Comparison of ENCODE assay signal across 16 cellular contexts in the genomic region with DNA sequence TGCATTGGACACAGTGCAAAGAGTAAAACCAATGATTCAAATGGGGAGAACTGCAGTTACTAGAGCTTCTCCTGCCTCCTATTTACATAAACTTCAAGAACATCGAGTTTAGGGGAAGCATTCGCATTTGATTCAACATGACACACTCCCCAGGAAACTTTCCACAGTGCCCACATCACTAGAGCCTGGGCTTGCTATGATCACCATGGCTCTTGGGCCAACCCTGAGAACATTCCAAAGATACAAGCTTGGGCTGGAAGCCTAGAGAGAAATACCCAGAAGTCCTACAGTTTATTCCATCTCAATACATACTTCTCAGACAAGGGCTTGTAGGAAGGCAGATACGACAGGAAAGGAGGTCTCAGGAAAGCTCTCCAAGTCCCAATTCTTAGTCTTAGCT.
A peak's percentile ranks its signal among the peaks of the same experiment; 100 is the strongest.
DNase-seq lines count a peak whose midpoint lies in the region; ATAC-seq and TF ChIP-seq lines count a peak whose summit lies in the region.
"Had no signal": no experiment of that assay in that cellular context is flagged by ENCODE, and none has a peak within 500 bp of the region (broad histone marks: within the 10 kb centered on the region; RNA-seq: fewer than 3 reads in every experiment).

No MANE protein-coding gene starts in this region.

- H3K4me3 ChIP-seq in endodermal cell (ENCODE audit: low read length), result peak overlapping the region; percentile 53
- H3K4me3 ChIP-seq in aorta (ENCODE audit: low read length in 2 of 2), result no peak overlapping the region
- no peak overlapping the region for H3K4me3 ChIP-seq in neuronal stem cell (ENCODE audit: low read length in 2 of 2)
- H3K4me3 ChIP-seq: Peyer's patch had no signal

- WGBS in endodermal cell (ENCODE audit: insufficient coverage in 1 of 2, insufficient read length in 1 of 2), 2 experiments, result 92% methylated on average over 2 to 3 of the region's 3 CpGs
- WGBS in aorta, 2 donors, result 10% methylated on average over 3 of the region's 3 CpGs
- WGBS in neuronal stem cell (ENCODE audit: extremely low coverage in 2 of 2, insufficient read length in 2 of 2, insufficient replicate concordance in 1 of 2), 2 donors, result no CpG with 5 or more reads among the region's 3 CpGs

- H3K27me3 ChIP-seq in endodermal cell (ENCODE audit: control insufficient read depth, insufficient read depth, low read length, poor library complexity, severe bottlenecking), result no peaks in the 10 kb centered on the region
- H3K27me3 ChIP-seq in aorta (ENCODE audit: control insufficient read depth in 1 of 2, insufficient read depth in 2 of 2, low read length in 1 of 2), result no peaks in the 10 kb centered on the region
- peaks cover 0 to 35% (median 0%) of the 10 kb centered on the region in 3 experiments for H3K27me3 ChIP-seq in neuronal stem cell (ENCODE audit: control insufficient read depth in 3 of 3, insufficient read depth in 3 of 3, low read depth in 1 of 3, low read length in 3 of 3)
- H3K27me3 ChIP-seq: Peyer's patch had no signal

- no peak overlapping the region for H2AFZ ChIP-seq in neuronal stem cell (ENCODE audit: low read length)

- peak overlapping the region; percentile 80 for H3K27ac Mint-ChIP-seq in activated naive CD8-positive, alpha-beta T cell treated with anti-CD3 and anti-CD28 coated beads, Interleukin-2, amount 10 ng/mL, durations not matched to agents 7 days and 5 days
- H3K27ac Mint-ChIP-seq in activated naive CD8-positive, alpha-beta T cell treated with anti-CD3 and anti-CD28 coated beads, Interleukin-2, amount 50 U/mL, for 24 hours, result no peak overlapping the region
- peak overlapping the region; percentile 90 for H3K27ac Mint-ChIP-seq in endodermal cell
- H3K27ac Mint-ChIP-seq: B cell had no signal

- H3K9me3 ChIP-seq in KOPT-K1 (ENCODE audit: insufficient read depth, low read length, poor library complexity, severe bottlenecking) (peaks cover 7% of the 10 kb centered on the region), endodermal cell (ENCODE audit: control insufficient read depth, low read length) (no peaks in the 10 kb centered on the region), aorta (ENCODE audit: control insufficient read depth, low read length) (no peaks in the 10 kb centered on the region), neuronal stem cell (replicated peaks in 1 of 2; ENCODE audit: control insufficient read depth in 2 of 2, insufficient read depth in 1 of 2, low read depth in 1 of 2, low read length in 2 of 2) (no peaks in the 10 kb centered on the region)
- H3K9me3 ChIP-seq: Peyer's patch had no signal

- H3K4me3 Mint-ChIP-seq in activated naive CD8-positive, alpha-beta T cell treated with anti-CD3 and anti-CD28 coated beads, Interleukin-2, amount 10 ng/mL, durations not matched to agents 7 days and 5 days, result no peak overlapping the region
- H3K4me3 Mint-ChIP-seq in activated naive CD8-positive, alpha-beta T cell treated with anti-CD3 and anti-CD28 coated beads, Interleukin-2, amount 50 U/mL, for 24 hours, result no peak overlapping the region
- peak overlapping the region; percentile 23 for H3K4me3 Mint-ChIP-seq in endodermal cell
- H3K4me3 Mint-ChIP-seq: B cell; CD8-positive, alpha-beta T cell had no signal

- peaks cover 15% of the 10 kb centered on the region for H3K4me1 ChIP-seq in endodermal cell (ENCODE audit: control insufficient read depth, insufficient read depth, low read length)
- peaks cover 2 to 5% of the 10 kb centered on the region in 2 donors for H3K4me1 ChIP-seq in aorta (ENCODE audit: control insufficient read depth in 1 of 2, insufficient read depth in 2 of 2, low read length in 2 of 2)
- peaks cover 0 to 1% of the 10 kb centered on the region in 2 donors for H3K4me1 ChIP-seq in neuronal stem cell (ENCODE audit: control insufficient read depth in 2 of 2, insufficient read depth in 1 of 2, low read depth in 1 of 2, low read length in 2 of 2)

- no peak overlapping the region for H4K8ac ChIP-seq in neuronal stem cell (ENCODE audit: low read depth, low read length)

- no peaks in the 10 kb centered on the region for H3K36me3 ChIP-seq in KOPT-K1 (ENCODE audit: insufficient read depth, low read length)
- no peaks in the 10 kb centered on the region for H3K36me3 ChIP-seq in endodermal cell (ENCODE audit: control insufficient read depth, insufficient read depth, low read length)
- no peaks in the 10 kb centered on the region for H3K36me3 ChIP-seq in aorta (ENCODE audit: control insufficient read depth in 1 of 2, insufficient read depth in 2 of 2, low read length in 1 of 2)
- H3K36me3 ChIP-seq in neuronal stem cell (replicated peaks in 1 of 2; ENCODE audit: control insufficient read depth in 2 of 2, insufficient read depth in 2 of 2, low read length in 2 of 2), result no peaks in the 10 kb centered on the region
- H3K36me3 ChIP-seq: Peyer's patch had no signal

- no peak overlapping the region for H3K9ac ChIP-seq in endodermal cell (ENCODE audit: extremely low read depth, low read length, poor library complexity, severe bottlenecking)
- no peak overlapping the region for H3K9ac ChIP-seq in neuronal stem cell (ENCODE audit: low read depth, low read length, poor library complexity)

- H3K23ac ChIP-seq in neuronal stem cell (ENCODE audit: low read depth, low read length, poor library complexity), result no peak overlapping the region

- H2BK15ac ChIP-seq in neuronal stem cell (ENCODE audit: low read length), result no peak overlapping the region

- no peak for TF ChIP-seq CTCF in endodermal cell (conservative IDR thresholded peaks at IDR 0.05)

- H3K4me2 ChIP-seq in neuronal stem cell (ENCODE audit: insufficient read depth, low read length, poor library complexity, severe bottlenecking), result no peak overlapping the region

- POLR2A ChIA-PET in activated naive CD8-positive, alpha-beta T cell treated with anti-CD3 and anti-CD28 coated beads, Interleukin-2, amount 10 ng/mL, durations not matched to agents 7 days and 5 days (lab: Charles Lee), result interaction anchor here (1.6 kb wide), 1 partner anchor 276 kb away, joined by 3 read pairs; no protein-coding TSS in a partner anchor

- H3K18ac ChIP-seq in neuronal stem cell (ENCODE audit: low read length), result no peak overlapping the region

- no peaks in the 10 kb centered on the region for H3K27me3 Mint-ChIP-seq in activated naive CD8-positive, alpha-beta T cell treated with anti-CD3 and anti-CD28 coated beads, Interleukin-2, amount 10 ng/mL, durations not matched to agents 7 days and 5 days
- no peaks in the 10 kb centered on the region for H3K27me3 Mint-ChIP-seq in activated naive CD8-positive, alpha-beta T cell treated with anti-CD3 and anti-CD28 coated beads, Interleukin-2, amount 50 U/mL, for 24 hours
- H3K27me3 Mint-ChIP-seq in endodermal cell (ENCODE audit: insufficient read depth), result no peaks in the 10 kb centered on the region
- H3K27me3 Mint-ChIP-seq: B cell had no signal

- no peak overlapping the region for H2BK12ac ChIP-seq in neuronal stem cell (ENCODE audit: low read length)

- no peak overlapping the region for H2BK120ac ChIP-seq in neuronal stem cell (ENCODE audit: low read depth, low read length)

- intact Hi-C loops in aorta (cut with DNase I), result no loop called here

- no peaks in the 10 kb centered on the region for H3K79me1 ChIP-seq in neuronal stem cell (ENCODE audit: low read depth, low read length)

- H4K91ac ChIP-seq in neuronal stem cell (ENCODE audit: low read depth, low read length, poor library complexity), result no peak overlapping the region

- peak overlapping the region; percentile 100 for H3K27ac ChIP-seq in KOPT-K1 (ENCODE audit: low read depth, low read length, poor library complexity, severe bottlenecking)
- no peak overlapping the region for H3K27ac ChIP-seq in endodermal cell (ENCODE audit: low read depth, low read length)
- H3K27ac ChIP-seq in aorta (ENCODE audit: low read depth in 1 of 2, low read length in 2 of 2), result peak overlapping the region in 1 of 2 donors; percentile 74
- no peak overlapping the region for H3K27ac ChIP-seq in neuronal stem cell (replicated peaks; ENCODE audit: low read length)
- H3K27ac ChIP-seq: Peyer's patch had no signal

- no peak overlapping the region for H2AK5ac ChIP-seq in neuronal stem cell (ENCODE audit: low read depth, low read length)

- no peak overlapping the region for H2BK5ac ChIP-seq in neuronal stem cell (ENCODE audit: low read length)

- ATAC-seq in activated naive CD8-positive, alpha-beta T cell treated with anti-CD3 and anti-CD28 coated beads, Interleukin-2, amount 10 ng/mL, durations not matched to agents 7 days and 5 days (ENCODE audit: low read depth), result no peak
- ATAC-seq in activated naive CD8-positive, alpha-beta T cell treated with anti-CD3 and anti-CD28 coated beads, Interleukin-2, amount 50 U/mL, for 24 hours, result no peak
- ATAC-seq in aorta (ENCODE audit: low FRiP score), result peak; percentile 48
- ATAC-seq in GM19328 (IDR thresholded peaks at IDR 0.05; ENCODE audit: unreplicated experiment), result no peak
- ATAC-seq: CD8-positive, alpha-beta T cell had no signal

- H3K4ac ChIP-seq in neuronal stem cell (ENCODE audit: low read length), result no peak overlapping the region

- no peak for DNase-seq in activated naive CD8-positive, alpha-beta T cell treated with anti-CD3 and anti-CD28 coated beads, Interleukin-2, amount 10 ng/mL, durations not matched to agents 7 days and 5 days
- DNase-seq in activated naive CD8-positive, alpha-beta T cell treated with anti-CD3 and anti-CD28 coated beads, Interleukin-2, amount 50 U/mL, for 24 hours, result no peak
- no peak for DNase-seq in endodermal cell
- DNase-seq in aorta, result no peak
- DNase-seq in neuronal stem cell (ENCODE audit: low spot score), result no peak
- DNase-seq: ACHN; CD8-positive, alpha-beta T cell; HCEC 1CT; NCI-H146; NCI-H2081 treated with DMSO at 0.1 percent for 48 hours; NCI-H524; Peyer's patch; SHP77 had no signal

- no peaks in the 10 kb centered on the region for H3K36me3 Mint-ChIP-seq in activated naive CD8-positive, alpha-beta T cell treated with anti-CD3 and anti-CD28 coated beads, Interleukin-2, amount 10 ng/mL, durations not matched to agents 7 days and 5 days
- no peaks in the 10 kb centered on the region for H3K36me3 Mint-ChIP-seq in activated naive CD8-positive, alpha-beta T cell treated with anti-CD3 and anti-CD28 coated beads, Interleukin-2, amount 50 U/mL, for 24 hours (ENCODE audit: low read depth)
- H3K36me3 Mint-ChIP-seq in endodermal cell (ENCODE audit: low read depth), result peaks cover 46% of the 10 kb centered on the region
- H3K36me3 Mint-ChIP-seq: CD8-positive, alpha-beta T cell had no signal

- no peak overlapping the region for H3K14ac ChIP-seq in neuronal stem cell (ENCODE audit: low read length)

- peaks cover 46% of the 10 kb centered on the region for H3K4me1 Mint-ChIP-seq in activated naive CD8-positive, alpha-beta T cell treated with anti-CD3 and anti-CD28 coated beads, Interleukin-2, amount 10 ng/mL, durations not matched to agents 7 days and 5 days
- H3K4me1 Mint-ChIP-seq in activated naive CD8-positive, alpha-beta T cell treated with anti-CD3 and anti-CD28 coated beads, Interleukin-2, amount 50 U/mL, for 24 hours, result peaks cover 54% of the 10 kb centered on the region
- peaks cover 32% of the 10 kb centered on the region for H3K4me1 Mint-ChIP-seq in endodermal cell

- H3K9me3 Mint-ChIP-seq in activated naive CD8-positive, alpha-beta T cell treated with anti-CD3 and anti-CD28 coated beads, Interleukin-2, amount 10 ng/mL, durations not matched to agents 7 days and 5 days, result no peaks in the 10 kb centered on the region
- no peaks in the 10 kb centered on the region for H3K9me3 Mint-ChIP-seq in activated naive CD8-positive, alpha-beta T cell treated with anti-CD3 and anti-CD28 coated beads, Interleukin-2, amount 50 U/mL, for 24 hours
- H3K9me3 Mint-ChIP-seq in endodermal cell, result no peaks in the 10 kb centered on the region
- H3K9me3 Mint-ChIP-seq: CD8-positive, alpha-beta T cell had no signal
